In genomic region chr6:15804461-15804784, GRCh38 we compare ENCODE assay signal across 21 cellular contexts.
DNase-seq lines count a peak whose midpoint lies in the region; TF ChIP-seq lines count a peak whose summit lies in the region.
"Had no signal": no experiment of that assay in that cellular context is flagged by ENCODE, and none has a peak within 500 bp of the region (broad histone marks: within the 10 kb centered on the region; RNA-seq: fewer than 3 reads in every experiment).

No MANE protein-coding gene starts in this region.

- 63 to 65% methylated on average over 4 of the region's 4 CpGs for WGBS in transverse colon (ENCODE audit: low coverage in 1 of 2), 2 donors

- H3K36me3 ChIP-seq in Loucy (ENCODE audit: insufficient read depth, low read length) (no peaks in the 10 kb centered on the region), transverse colon (no peaks in the 10 kb centered on the region)
- H3K36me3 ChIP-seq: BE2C, MG63 had no signal

- H3K27ac Mint-ChIP-seq in brain, result peak overlapping the region in 3 of 5 experiments; percentile 10 to 85 (median 60)
- peak overlapping the region; percentile 6 for H3K27ac Mint-ChIP-seq in mesothelial cell of epicardium
- H3K27ac Mint-ChIP-seq: CD4-positive, alpha-beta T cell had no signal

- 0 out of 2 replicates have a peak overlapping the region, but pooled peaks have one; percentile 29 for H2AFZ ChIP-seq in Loucy (ENCODE audit: low read length)
- H2AFZ ChIP-seq: GM23248 had no signal

- intact Hi-C loops in transverse colon (cut with DNase I; ENCODE audit: low total_unique reads), result no loop called here

- no peak for TF ChIP-seq EP300 in transverse colon (IDR thresholded peaks at IDR 0.05; ENCODE audit: low read depth)

- no peak for DNase-seq in mesothelial cell of epicardium (ENCODE audit: low spot score in 2 of 2, unreplicated experiment in 2 of 2)
- peak; percentile 53 for DNase-seq in retina
- DNase-seq in NCI-H2107 (lab: John Stamatoyannopoulos, UW), result no peak
- DNase-seq in transverse colon, result no peak
- DNase-seq in SIG-M5 treated with dmso at 0.1 percent for 504 hours (lab: John Stamatoyannopoulos, UW; ENCODE audit: unreplicated experiment), result no peak
- no peak for DNase-seq in HPDE6-E6E7 (ENCODE audit: extremely low spot score)
- DNase-seq: BE2C; CD4-positive, alpha-beta T cell; COR-L47; DMS79; GM23248; Kasumi-1; MG63; NCI-H187; NCI-H2227 treated with DMSO at 0.1 percent for 48 hours; NCI-H510A; NK-92 treated with Interleukin-12 subunit alpha and Interleukin-12 subunit beta, amount 100 ng/mL, for 24 hours; SHP77 treated with DMSO at 0.1 percent for 48 hours had no signal

- no peaks in the 10 kb centered on the region for H3K27me3 ChIP-seq in Loucy (ENCODE audit: insufficient read depth, low read length, poor library complexity, severe bottlenecking)
- H3K27me3 ChIP-seq in transverse colon, result no peaks in the 10 kb centered on the region
- H3K27me3 ChIP-seq: BE2C, MG63 had no signal

- no peaks in the 10 kb centered on the region for H3K79me2 ChIP-seq in Loucy (ENCODE audit: insufficient read depth, low read length)

- no peaks in the 10 kb centered on the region for H4K20me1 ChIP-seq in Loucy (ENCODE audit: insufficient read depth, low read length, poor library complexity, severe bottlenecking)

- H3K36me3 Mint-ChIP-seq in brain (no peaks in the 10 kb centered on the region), mesothelial cell of epicardium (no peaks in the 10 kb centered on the region)

- no peaks in the 10 kb centered on the region for H3F3A ChIP-seq in Loucy (ENCODE audit: low read depth)

- peaks cover 0 to 4% (median 3%) of the 10 kb centered on the region in 5 experiments for H3K9me3 Mint-ChIP-seq in brain
- no peaks in the 10 kb centered on the region for H3K9me3 Mint-ChIP-seq in mesothelial cell of epicardium

- no peaks in the 10 kb centered on the region for H3K9me3 ChIP-seq in Loucy (ENCODE audit: insufficient read depth, low read depth, low read length)
- no peaks in the 10 kb centered on the region for H3K9me3 ChIP-seq in transverse colon
- H3K9me3 ChIP-seq: BE2C, MG63 had no signal

- H3K9me2 ChIP-seq in Loucy (replicated peaks; ENCODE audit: low read depth, low read length), result no peaks in the 10 kb centered on the region

- H3K27ac ChIP-seq in transverse colon, result no peak overlapping the region
- H3K27ac ChIP-seq: GM23248, RWPE1 had no signal

- no peaks in the 10 kb centered on the region for H3K4me1 ChIP-seq in Loucy (ENCODE audit: insufficient read depth, low read length, poor library complexity, severe bottlenecking)
- no peaks in the 10 kb centered on the region for H3K4me1 ChIP-seq in transverse colon
- H3K4me1 ChIP-seq: BE2C had no signal

- no peak overlapping the region for H3K9ac ChIP-seq in Loucy (ENCODE audit: low read depth, low read length, poor library complexity, severe bottlenecking)
- H3K9ac ChIP-seq: GM23248 had no signal

- no peak for TF ChIP-seq POLR2A in transverse colon (IDR thresholded peaks at IDR 0.05)

- no peak overlapping the region for H3K4me2 ChIP-seq in Loucy (ENCODE audit: low read depth, low read length, poor library complexity, severe bottlenecking)

- in situ Hi-C loops in transverse colon (cut with MboI; ENCODE audit: low pct_ligation_motif_present in 1 of 4, low pct_unique_long_range_greater_than_20kb in 1 of 4, low sequenced_read_pairs in 3 of 4), result no loop called here

- TF ChIP-seq CTCF in Loucy (conservative IDR thresholded peaks at IDR 0.05; ENCODE audit: low read length) (no peak), brain (conservative IDR thresholded peaks at IDR 0.05) (no peak), mesothelial cell of epicardium (IDR thresholded peaks at IDR 0.05; ENCODE audit: unreplicated experiment) (no peak), transverse colon (IDR thresholded peaks at IDR 0.05) (no peak)

- peaks cover 14% of the 10 kb centered on the region for H3K4me1 Mint-ChIP-seq in brain
- peaks cover 27% of the 10 kb centered on the region for H3K4me1 Mint-ChIP-seq in mesothelial cell of epicardium

- H3K27me3 Mint-ChIP-seq in brain, result no peaks in the 10 kb centered on the region
- no peaks in the 10 kb centered on the region for H3K27me3 Mint-ChIP-seq in mesothelial cell of epicardium (ENCODE audit: low read depth)

- peak overlapping the region in 1 of 5 experiments; percentile 38 for H3K4me3 Mint-ChIP-seq in brain
- H3K4me3 Mint-ChIP-seq in mesothelial cell of epicardium, result no peak overlapping the region
- H3K4me3 Mint-ChIP-seq: CD4-positive, alpha-beta T cell had no signal

- H3K4me3 ChIP-seq in Loucy (ENCODE audit: low read length, poor library complexity, severe bottlenecking) (no peak overlapping the region), transverse colon (no peak overlapping the region)
- H3K4me3 ChIP-seq: GM23248, MG63 had no signal
